Comparison of ENCODE assay signal across 8 cellular contexts in genomic region chr1:92484472-92485373, GRCh38. TPM values are rescaled to one million over a fixed set of nuclear protein-coding genes. Genes with fewer than 3 reads are reported as not detected.
DNase-seq lines count a peak whose midpoint lies in the region; ATAC-seq, FAIRE-seq and TF ChIP-seq lines count a peak whose summit lies in the region.

No MANE protein-coding gene starts in this region.

- no peaks in the 10 kb centered on the region for H3K9me3 ChIP-seq in HEK293 (ENCODE audit: control insufficient read depth, insufficient read depth, low read depth, low read length)
- H3K9me3 ChIP-seq in stomach smooth muscle (ENCODE audit: control insufficient read depth in 2 of 2, low read length in 2 of 2), result no peaks in the 10 kb centered on the region

- H3K4me1 Mint-ChIP-seq in activated CD4-positive, alpha-beta T cell treated with anti-CD3 and anti-CD28 coated beads for 36 hours, result peaks cover 36% of the 10 kb centered on the region
- H3K4me1 Mint-ChIP-seq in naive B cell, result peaks cover 31 to 41% (median 31%) of the 10 kb centered on the region in 3 donors

- H3K4me3 Mint-ChIP-seq in activated CD4-positive, alpha-beta T cell treated with anti-CD3 and anti-CD28 coated beads for 36 hours, result peak overlapping the region; percentile 98
- H3K4me3 Mint-ChIP-seq in naive B cell, result peak overlapping the region; percentile 86 to 95 (median 93)

- ATAC-seq in activated CD4-positive, alpha-beta T cell treated with anti-CD3 and anti-CD28 coated beads for 36 hours, result peak; percentile 18
- peak; percentile 29 to 36 for ATAC-seq in naive B cell (ENCODE audit: low read depth in 2 of 2)

- H3K27me3 Mint-ChIP-seq in activated CD4-positive, alpha-beta T cell treated with anti-CD3 and anti-CD28 coated beads for 36 hours, result no peaks in the 10 kb centered on the region
- H3K27me3 Mint-ChIP-seq in naive B cell, result peaks cover 41 to 51% (median 47%) of the 10 kb centered on the region in 3 donors

- TF ChIP-seq POLR2A in GM12891 (IDR thresholded peaks at IDR 0.05; ENCODE audit: low read depth, low read length), result no peak

- CTCF ChIA-PET in HEK293 (lab: Yijun Ruan, JAX), result interaction anchor here (0.5 to 0.8 kb wide), 5 partner anchors 41 to 808 kb away, joined by 3 to 5 read pairs (median 3); no protein-coding TSS in a partner anchor
- CTCF ChIA-PET in activated CD4-positive, alpha-beta T cell treated with anti-CD3 and anti-CD28 coated beads for 36 hours (lab: Charles Lee), result interaction anchor here (0.6 to 5.9 kb wide), 22 partner anchors 10 to 320 kb away, joined by 3 to 42 read pairs (median 5); no protein-coding TSS in a partner anchor

- peak; percentile 90 for FAIRE-seq in GM12891 (lab: Jason Lieb, UNC)

- no peak overlapping the region for H3K9ac ChIP-seq in stomach smooth muscle (ENCODE audit: low read length in 2 of 2)

- H3K27me3 ChIP-seq in dorsolateral prefrontal cortex, result peaks cover 36 to 100% (median 88%) of the 10 kb centered on the region in 45 donors
- peaks cover 60 to 77% of the 10 kb centered on the region in 2 donors for H3K27me3 ChIP-seq in stomach smooth muscle (ENCODE audit: control insufficient read depth in 1 of 2, insufficient read depth in 2 of 2, low read length in 2 of 2)

- POLR2A ChIA-PET in HEK293 (lab: Yijun Ruan, JAX), result interaction anchor here (1.2 to 1.7 kb wide), 3 partner anchors 10 to 186 kb away, joined by 3 to 5 read pairs (median 4); partner anchors contain the start of genes GLMN and RPAP2
- POLR2A ChIA-PET in activated CD4-positive, alpha-beta T cell treated with anti-CD3 and anti-CD28 coated beads for 36 hours (lab: Charles Lee), result interaction anchor here (1.0 to 6.3 kb wide), 6 partner anchors 9 to 185 kb away, joined by 3 to 101 read pairs (median 6); no protein-coding TSS in a partner anchor

- peak overlapping the region; percentile 69 for H3K4me3 ChIP-seq in HEK293 (ENCODE audit: low read depth, low read length)
- H3K4me3 ChIP-seq in dorsolateral prefrontal cortex, result peak overlapping the region in 55 of 59 donors; percentile 17 to 68 (median 44)
- peak overlapping the region; percentile 54 to 69 for H3K4me3 ChIP-seq in stomach smooth muscle (ENCODE audit: low read length in 2 of 2)

- no peaks in the 10 kb centered on the region for H3K9me3 Mint-ChIP-seq in activated CD4-positive, alpha-beta T cell treated with anti-CD3 and anti-CD28 coated beads for 36 hours (ENCODE audit: low read depth)
- no peaks in the 10 kb centered on the region for H3K9me3 Mint-ChIP-seq in naive B cell

- H3K36me3 ChIP-seq in HEK293 (ENCODE audit: control insufficient read depth in 2 of 2, insufficient read depth in 1 of 2, low read length in 2 of 2), result peaks cover 0 to 10% of the 10 kb centered on the region in 2 experiments; a peak in 2 of 3 replicates
- H3K36me3 ChIP-seq in stomach smooth muscle (ENCODE audit: control insufficient read depth in 2 of 2, insufficient read depth in 2 of 2, low read length in 2 of 2), result no peaks in the 10 kb centered on the region

- H3K27ac Mint-ChIP-seq in activated CD4-positive, alpha-beta T cell treated with anti-CD3 and anti-CD28 coated beads for 36 hours, result peak overlapping the region; percentile 97
- H3K27ac Mint-ChIP-seq in naive B cell, result peak overlapping the region in 4 of 6 donors; percentile 21 to 71 (median 65)

- intact Hi-C loops in activated CD4-positive, alpha-beta T cell treated with anti-CD3 and anti-CD28 coated beads for 36 hours (cut with DNase I, micrococcal nuclease), result loop anchor here (1.0 to 10.0 kb wide), 16 partner anchors 8 to 930 kb away; partner anchors contain the start of genes RPL5 (in 2 of the 2), DIPK1A (in 1 of the 2), DR1 (in 1 of the 2) and MTF2 (in 1 of the 2)
- intact Hi-C loops in dorsolateral prefrontal cortex (cut with DNase I), result no loop called here

- TF ChIP-seq CTCF in HEK293 (tag by site-specific recombination; IDR thresholded peaks at IDR 0.05), result peak; percentile 23
- TF ChIP-seq CTCF in dorsolateral prefrontal cortex (IDR thresholded peaks at IDR 0.05 in 54 of 56, conservative IDR thresholded peaks at IDR 0.05 in 2 of 56; ENCODE audit: low read depth in 1 of 56, partially characterized antibody in 56 of 56), result no peak

- peak; percentile 52 for DNase-seq in GM12891 (ENCODE audit: insufficient read length, low spot score)
- DNase-seq in NCI-H1105 (lab: John Stamatoyannopoulos, UW), result peak; percentile 33
- peak; percentile 80 for DNase-seq in activated CD4-positive, alpha-beta T cell treated with anti-CD3 and anti-CD28 coated beads for 36 hours
- no peak for DNase-seq in dorsolateral prefrontal cortex
- peak; percentile 18 for DNase-seq in naive B cell
- no peak for DNase-seq in hypothalamus (lab: John Stamatoyannopoulos, UW)

- H3K27ac ChIP-seq in HEK293 (ENCODE audit: extremely low read depth, low read depth, low read length) (peak overlapping the region; percentile 69; the same call in 1 of the 2 replicates), dorsolateral prefrontal cortex (no peak overlapping the region), stomach smooth muscle (ENCODE audit: low read length) (no peak overlapping the region)

- H3K4me1 ChIP-seq in HEK293 (ENCODE audit: control insufficient read depth, insufficient read depth, low read length), result no peaks in the 10 kb centered on the region; the same call in none of the 2 replicates
- peaks cover 55% of the 10 kb centered on the region for H3K4me1 ChIP-seq in stomach smooth muscle (ENCODE audit: control insufficient read depth, insufficient read depth, low read length)

- H3K36me3 Mint-ChIP-seq in activated CD4-positive, alpha-beta T cell treated with anti-CD3 and anti-CD28 coated beads for 36 hours (ENCODE audit: low read depth), result peaks cover 48% of the 10 kb centered on the region
- H3K36me3 Mint-ChIP-seq in naive B cell, result peaks cover 0 to 2% of the 10 kb centered on the region in 2 donors

TF ChIP-seq in GM12891, 5 proteins besides CTCF, POLR2A, EP300 and RAD21:
- TF ChIP-seq TAF1 (IDR thresholded peaks at IDR 0.05; ENCODE audit: low read depth, low read length), result no peak
- TF ChIP-seq PAX5 (IDR thresholded peaks at IDR 0.05; ENCODE audit: insufficient read depth, low read length, severe bottlenecking), result no peak
- TF ChIP-seq POU2F2 (IDR thresholded peaks at IDR 0.05; ENCODE audit: low read depth, low read length), result no peak
- TF ChIP-seq POLR2AphosphoS5 (IDR thresholded peaks at IDR 0.05; ENCODE audit: low read depth, low read length), result no peak
- no peak for TF ChIP-seq SPI1 (IDR thresholded peaks at IDR 0.05; ENCODE audit: low read depth, low read length)

TF ChIP-seq in HEK293, 187 proteins besides CTCF, POLR2A, EP300 and RAD21:
- TF ChIP-seq ZBTB8A (tag by site-specific recombination; IDR thresholded peaks at IDR 0.05) (peak; percentile 49), ZNF76 (tag by site-specific recombination; IDR thresholded peaks at IDR 0.05; ENCODE audit: borderline replicate concordance, low read depth) (peak; percentile 71), ZNF660 (tag by site-specific recombination; IDR thresholded peaks at IDR 0.05) (no peak), KLF9 (tag by site-specific recombination; IDR thresholded peaks at IDR 0.05; ENCODE audit: low read depth) (peak; percentile 83), IKZF3 (tag by site-specific recombination; IDR thresholded peaks at IDR 0.05) (peak; percentile 6; the same call in 1 of the 2 replicates), HOXC10 (CRISPR knock-in tag; IDR thresholded peaks at IDR 0.05) (no peak), KLF1 (tag by site-specific recombination; IDR thresholded peaks at IDR 0.05) (peak; percentile 34; the same call in 1 of the 2 replicates), ZFHX2 (tag by site-specific recombination; conservative IDR thresholded peaks at IDR 0.05) (0 out of 2 replicates have a peak, but pooled peaks have one; percentile 8), ZNF513 (tag by site-specific recombination; IDR thresholded peaks at IDR 0.05) (peak; percentile 56; the same call in 1 of the 2 replicates), YY1 (tag by site-specific recombination; IDR thresholded peaks at IDR 0.05) (no peak), GLIS2 (tag by site-specific recombination; IDR thresholded peaks at IDR 0.05) (0 out of 2 replicates have a peak, but pooled peaks have one; percentile 5), SP7 (tag by site-specific recombination; IDR thresholded peaks at IDR 0.05) (0 out of 2 replicates have a peak, but pooled peaks have one; percentile 12), ZNF341 (tag by site-specific recombination; IDR thresholded peaks at IDR 0.05; ENCODE audit: low read depth) (peak; percentile 76), ZNF335 (tag by site-specific recombination; conservative IDR thresholded peaks at IDR 0.05) (peak; percentile 93), KLF16 (tag by site-specific recombination; IDR thresholded peaks at IDR 0.05) (0 out of 2 replicates have a peak, but pooled peaks have one; percentile 5)

RNA-seq across cellular contexts. Expression of gene GFI1, which starts 2.0 kb away (rescaled TPM):
- 5.7 TPM for polyA plus RNA-seq in GM12891 (2012; ENCODE audit: low read depth, missing spikeins)
- total RNA-seq in activated CD4-positive, alpha-beta T cell treated with anti-CD3 and anti-CD28 coated beads for 36 hours, result 10 to 100 TPM; 47.7 to 53.7 TPM
- 1 to 10 TPM in 1 of 120 experiments, under 1 TPM in 35, not detected in 84; 0.13 to 1.8 (median 0.36) TPM for total RNA-seq in dorsolateral prefrontal cortex
- under 1 TPM in 3 of 6 donors, not detected in 3; 0.11 to 0.23 (median 0.20) TPM for polyA plus RNA-seq in naive B cell (ENCODE audit: low read depth in 6 of 6)

Comparison
In these comparisons a context has a peak if more than half of its experiments do, and no peak if none do; other contexts are left out.
1. DNase-seq: peak in GM12891 (single experiment), NCI-H1105 (single experiment), activated CD4-positive, alpha-beta T cell treated with anti-CD3 and anti-CD28 coated beads for 36 hours (single experiment) and naive B cell (single experiment); none in dorsolateral prefrontal cortex (0 of 10) and hypothalamus (0 of 51).
2. RNA of gene GFI1, which starts 2.0 kb away (total RNA-seq): 47.7 to 53.7 TPM in activated CD4-positive, alpha-beta T cell treated with anti-CD3 and anti-CD28 coated beads for 36 hours; 0.13 to 1.8 TPM in dorsolateral prefrontal cortex; every median in the first group is over 10 times any median in the second.
3. intact Hi-C loops: an anchor here in activated CD4-positive, alpha-beta T cell treated with anti-CD3 and anti-CD28 coated beads for 36 hours (1.0 to 10.0 kb wide); none called in dorsolateral prefrontal cortex.
4. Peak in every context shown above with its lines, with median percentiles within 50 percentile points of each other: H3K4me3 ChIP-seq.